Comparison of ENCODE assay signal across 1 cellular context in genomic region chr9:75105841-75106240, GRCh38.
TF ChIP-seq lines count a peak whose summit lies in the region.

No MANE protein-coding gene starts in this region.

TF ChIP-seq in HepG2, 621 proteins besides CTCF, POLR2A, EP300 and RAD21:
- TF ChIP-seq ZFP91 (CRISPR knock-in tag; IDR thresholded peaks at IDR 0.05; ENCODE audit: borderline replicate concordance) (no peak), E2F1 (CRISPR knock-in tag; IDR thresholded peaks at IDR 0.05) (no peak), ZNF724P (CRISPR knock-in tag; IDR thresholded peaks at IDR 0.05; ENCODE audit: borderline replicate concordance) (no peak), HNRNPK (IDR thresholded peaks at IDR 0.05; ENCODE audit: low read depth, low read length, poor library complexity, severe bottlenecking) (peak; percentile 41), SMAD1 (CRISPR knock-in tag; IDR thresholded peaks at IDR 0.05; ENCODE audit: borderline replicate concordance, low read depth) (no peak), HMGXB4 (CRISPR knock-in tag; IDR thresholded peaks at IDR 0.05; ENCODE audit: borderline replicate concordance in 1 of 2, low read depth in 1 of 2) (no peak), NBN (conservative IDR thresholded peaks at IDR 0.05) (no peak), ZHX1 (CRISPR knock-in tag; IDR thresholded peaks at IDR 0.05; ENCODE audit: low read depth) (no peak)
